24 cellular contexts compared by ENCODE assay signal in the genomic region with DNA sequence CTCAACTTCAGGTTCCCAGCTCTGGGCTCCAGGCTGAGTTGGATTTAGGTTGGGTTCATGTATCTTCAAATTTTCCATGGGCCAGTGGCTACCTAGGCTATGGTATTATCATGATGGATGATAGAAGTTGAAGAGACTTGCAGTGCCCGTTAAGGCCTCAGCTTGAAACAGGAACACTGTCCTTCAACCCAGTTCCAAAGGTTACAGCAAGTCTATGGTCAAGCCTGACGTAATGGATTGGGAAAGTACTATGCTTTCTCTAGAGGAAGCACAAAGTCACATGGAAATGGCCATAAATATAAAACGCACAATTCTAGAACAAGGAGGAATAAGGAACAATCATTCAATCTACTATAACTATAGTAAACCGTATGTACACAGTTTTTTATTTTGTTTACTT.
"Had no signal": no experiment of that assay in that cellular context is flagged by ENCODE, and none has a peak within 500 bp of the region (broad histone marks: within the 10 kb centered on the region; RNA-seq: fewer than 3 reads in every experiment).

No MANE protein-coding gene starts in this region.

- H3K9me2 ChIP-seq: SK-N-SH had no signal

- H3K4me3 ChIP-seq: adrenal gland, SJCRH30 had no signal

- H3K27me3 ChIP-seq: adrenal gland, SJCRH30 had no signal

- DNase-seq: activated CD4-positive, alpha-beta memory T cell treated with anti-CD3 and anti-CD28 coated beads, Interleukin-2, amount 10 ng/mL, durations not matched to agents 7 days and 5 days; activated CD4-positive, alpha-beta T cell treated with anti-CD3 and anti-CD28 coated beads for 36 hours; activated CD4-positive, alpha-beta T cell treated with anti-CD3 and anti-CD28 coated beads, Interleukin-2, amount 50 U/mL, for 1 hour; activated naive CD4-positive, alpha-beta T cell treated with anti-CD3 and anti-CD28 coated beads, Interleukin-2, amount 50 U/mL, for 16 hours; activated naive CD8-positive, alpha-beta T cell treated with anti-CD3 and anti-CD28 coated beads, Interleukin-2, amount 10 ng/mL, durations not matched to agents 7 days and 5 days; activated T-cell treated with anti-CD3 and anti-CD28 coated beads for 4 hours; activated T-cell treated with anti-CD3 and anti-CD28 coated beads, Interleukin-2, amount 50 U/mL, for 48 hours; adrenal gland; anterior cingulate cortex; NCI-H1092 treated with DMSO at 0.1 percent for 48 hours; NCI-H1417 treated with DMSO at 0.1 percent for 48 hours; NCI-H1694; NCI-H2029; NCI-H2107; NCI-H2171 treated with DMSO at 0.1 percent for 48 hours; NCI-H526 treated with DMSO at 0.1 percent for 48 hours; Right ventricle myocardium superior; SJCRH30; SK-N-SH; T-helper 1 cell; WERI-Rb-1 had no signal

- H3K36me3 ChIP-seq: adrenal gland, SJCRH30, WERI-Rb-1 had no signal

- ATAC-seq: activated CD4-positive, alpha-beta T cell treated with anti-CD3 and anti-CD28 coated beads for 36 hours; Panc1 had no signal

- H3K27ac ChIP-seq: adrenal gland, KMS-11, RWPE1, SJCRH30, WERI-Rb-1 had no signal

- H3K4me2 ChIP-seq: KMS-11, SK-N-SH had no signal

- H3K4me1 ChIP-seq: adrenal gland, SJCRH30 had no signal

- H3K9me3 ChIP-seq: adrenal gland, SJCRH30, SK-N-SH had no signal
